Comparison of ENCODE assay signal across 19 cellular contexts in the genomic region with DNA sequence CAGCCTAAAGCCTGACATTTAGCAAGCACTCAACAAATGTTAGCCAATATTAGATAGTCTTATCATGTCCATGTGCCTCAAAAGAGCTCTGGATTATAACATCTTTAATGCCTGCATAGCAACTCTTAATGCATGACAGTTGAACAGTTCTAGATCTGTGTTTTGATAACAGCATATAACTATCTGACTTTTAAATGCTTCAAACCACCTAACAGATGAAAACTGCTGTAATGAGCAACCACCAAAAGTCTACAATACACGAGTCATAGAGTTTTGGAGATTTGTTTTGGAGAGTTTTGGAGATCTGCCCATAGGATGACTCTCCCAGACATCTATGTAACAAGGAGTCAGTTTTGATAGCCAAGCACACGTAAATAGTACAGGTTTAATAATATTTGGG.
A peak's percentile ranks its signal among the peaks of the same experiment; 100 is the strongest.
DNase-seq lines count a peak whose midpoint lies in the region; ATAC-seq and TF ChIP-seq lines count a peak whose summit lies in the region.
"Had no signal": no experiment of that assay in that cellular context is flagged by ENCODE, and none has a peak within 500 bp of the region (broad histone marks: within the 10 kb centered on the region; RNA-seq: fewer than 3 reads in every experiment).

No MANE protein-coding gene starts in this region.

- H3K27ac ChIP-seq in AG04450 (ENCODE audit: low read depth, low read length) (no peak overlapping the region), IMR-90 (ENCODE audit: insufficient read depth, low read length) (no peak overlapping the region), brain microvascular endothelial cell (no peak overlapping the region), ascending aorta (peak overlapping the region in 1 of 2 donors; percentile 18), body of pancreas (no peak overlapping the region)
- H3K27ac ChIP-seq: pancreas had no signal

- intact Hi-C loops in IMR-90 (cut with micrococcal nuclease) = loop anchor here (5.0 kb wide), 1 partner anchor 227 kb away; the partner anchor contains the start of gene TWIST1
- intact Hi-C loops in ascending aorta (cut with DNase I) = no loop called here
- intact Hi-C loops in body of pancreas (cut with DNase I) = no loop called here

- no peaks in the 10 kb centered on the region for H3K27me3 Mint-ChIP-seq in activated T-cell treated with anti-CD3 and anti-CD28 coated beads, Interleukin-2, amount 50 U/mL, for 24 hours
- H3K27me3 Mint-ChIP-seq: activated CD4-positive, alpha-beta T cell treated with anti-CD3 and anti-CD28 coated beads, Interleukin-2, amount 10 ng/mL, durations not matched to agents 24 days and 14 days; B cell had no signal

- BruUV-seq in IMR-90 (replicated peaks; lab: Mats Ljungman, UMichigan) = no TSS peak

- H3K4me2 ChIP-seq in IMR-90 (ENCODE audit: low read depth, low read length) = no peak overlapping the region

- H2AK5ac ChIP-seq in IMR-90 (ENCODE audit: low read depth, low read length) = no peak overlapping the region

- no peak overlapping the region for H3K4me3 Mint-ChIP-seq in activated T-cell treated with anti-CD3 and anti-CD28 coated beads, Interleukin-2, amount 50 U/mL, for 24 hours
- H3K4me3 Mint-ChIP-seq: activated CD4-positive, alpha-beta T cell treated with anti-CD3 and anti-CD28 coated beads, Interleukin-2, amount 10 ng/mL, durations not matched to agents 24 days and 14 days; B cell; T-helper 2 cell treated with Interferon-gamma antibody and Interleukin-4, amounts not matched to agents 5 μg/mL and 100 μg/mL, for 36 hours had no signal

- H3K4me1 ChIP-seq in IMR-90 (ENCODE audit: control insufficient read depth, insufficient read depth, low read length) = peaks cover 5% of the 10 kb centered on the region
- H3K4me1 ChIP-seq in ascending aorta = no peaks in the 10 kb centered on the region
- H3K4me1 ChIP-seq in body of pancreas = no peaks in the 10 kb centered on the region
- H3K4me1 ChIP-seq: pancreas had no signal

- no peak overlapping the region for H4K8ac ChIP-seq in IMR-90 (ENCODE audit: low read depth in 2 of 2, low read length in 2 of 2)

- no peak overlapping the region for H3K4ac ChIP-seq in IMR-90 (ENCODE audit: low read depth, low read length)

- H3K27me3 ChIP-seq in AG04450 (ENCODE audit: control insufficient read depth, insufficient read depth, low read length) (no peaks in the 10 kb centered on the region), IMR-90 (ENCODE audit: control insufficient read depth, insufficient read depth, low read length) (no peaks in the 10 kb centered on the region), brain microvascular endothelial cell (replicated peaks) (no peaks in the 10 kb centered on the region), ascending aorta (no peaks in the 10 kb centered on the region), body of pancreas (no peaks in the 10 kb centered on the region)
- H3K27me3 ChIP-seq: pancreas had no signal

- H2BK5ac ChIP-seq in IMR-90 (ENCODE audit: low read depth, low read length, poor library complexity, severe bottlenecking) = no peak overlapping the region

- TF ChIP-seq POLR2A in IMR-90 (IDR thresholded peaks at IDR 0.05; ENCODE audit: low read depth, low read length) (no peak), body of pancreas (IDR thresholded peaks at IDR 0.05) (no peak)

- dilution Hi-C loops in IMR-90 (cut with HindIII; ENCODE audit: low sequenced_read_pairs, unreplicated experiment) = no loop called here

- H2BK15ac ChIP-seq in IMR-90 (ENCODE audit: low read depth, low read length) = no peak overlapping the region

- H3K9me3 ChIP-seq in AG04450 (ENCODE audit: control insufficient read depth, insufficient read depth, low read length) (no peaks in the 10 kb centered on the region), IMR-90 (ENCODE audit: control insufficient read depth, insufficient read depth, low read length) (no peaks in the 10 kb centered on the region), ascending aorta (no peaks in the 10 kb centered on the region), body of pancreas (no peaks in the 10 kb centered on the region)
- H3K9me3 ChIP-seq: pancreas had no signal

- no CpG with 5 or more reads among the region's 2 CpGs for WGBS in IMR-90 (ENCODE audit: extremely low coverage in 2 of 2, insufficient read length in 1 of 2), 2 experiments
- 23 to 36% methylated on average over 2 of the region's 2 CpGs for WGBS in body of pancreas, 2 donors

- ATAC-seq in IMR-90 (ENCODE audit: low read depth) = peak; percentile 64
- ATAC-seq in body of pancreas = no peak
- ATAC-seq: pancreas had no signal

- no peak overlapping the region for H3K27ac Mint-ChIP-seq in activated T-cell treated with anti-CD3 and anti-CD28 coated beads, Interleukin-2, amount 50 U/mL, for 24 hours
- H3K27ac Mint-ChIP-seq: activated CD4-positive, alpha-beta T cell treated with anti-CD3 and anti-CD28 coated beads, Interleukin-2, amount 10 ng/mL, durations not matched to agents 24 days and 14 days; B cell; T-helper 2 cell treated with Interferon-gamma antibody and Interleukin-4, amounts not matched to agents 5 μg/mL and 100 μg/mL, for 36 hours had no signal

- no peak overlapping the region for H3K14ac ChIP-seq in IMR-90 (replicated peaks; ENCODE audit: low read depth, low read length)

- no peak overlapping the region for H4K91ac ChIP-seq in IMR-90 (ENCODE audit: insufficient read depth, low read depth, low read length)

- no peaks in the 10 kb centered on the region for H3K4me1 Mint-ChIP-seq in activated T-cell treated with anti-CD3 and anti-CD28 coated beads, Interleukin-2, amount 50 U/mL, for 24 hours (ENCODE audit: low read depth)
- H3K4me1 Mint-ChIP-seq: activated CD4-positive, alpha-beta T cell treated with anti-CD3 and anti-CD28 coated beads, Interleukin-2, amount 10 ng/mL, durations not matched to agents 24 days and 14 days; B cell had no signal

- no peak overlapping the region for H2AFZ ChIP-seq in IMR-90 (replicated peaks; ENCODE audit: low read length, poor library complexity)

- H3K56ac ChIP-seq in IMR-90 (ENCODE audit: extremely low read depth, insufficient read depth, low read length) = no peak overlapping the region

- H3K9me3 Mint-ChIP-seq in activated T-cell treated with anti-CD3 and anti-CD28 coated beads, Interleukin-2, amount 50 U/mL, for 24 hours = peaks cover 2% of the 10 kb centered on the region
- H3K9me3 Mint-ChIP-seq: activated CD4-positive, alpha-beta T cell treated with anti-CD3 and anti-CD28 coated beads, Interleukin-2, amount 10 ng/mL, durations not matched to agents 24 days and 14 days had no signal

- no peak overlapping the region for H2BK20ac ChIP-seq in IMR-90 (ENCODE audit: low read depth, low read length)

- in situ Hi-C loops in IMR-90 (cut with MboI; ENCODE audit: low sequenced_read_pairs) = no loop called here
- in situ Hi-C loops in brain microvascular endothelial cell (cut with HindIII; ENCODE audit: low pct_ligation_motif_present, low sequenced_read_pairs) = no loop called here

- H3K23ac ChIP-seq in IMR-90 (ENCODE audit: low read depth, low read length) = no peak overlapping the region

- H4K20me1 ChIP-seq in IMR-90 (ENCODE audit: insufficient read depth, low read length) = no peaks in the 10 kb centered on the region

- TF ChIP-seq RAD21 in IMR-90 (IDR thresholded peaks at IDR 0.05; ENCODE audit: low read length) = no peak

- H2AK9ac ChIP-seq in IMR-90 (replicated peaks; ENCODE audit: low read depth, low read length, poor library complexity) = no peak overlapping the region

- CTCF ChIA-PET in AG04450 (lab: Charles Lee) = no interaction called here
- CTCF ChIA-PET in IMR-90 (lab: Yijun Ruan, JAX) = no interaction called here

- H3K36me3 ChIP-seq in IMR-90 (ENCODE audit: control insufficient read depth, insufficient read depth, low read length) = no peaks in the 10 kb centered on the region
- H3K36me3 ChIP-seq in brain microvascular endothelial cell (replicated peaks) = no peaks in the 10 kb centered on the region
- no peaks in the 10 kb centered on the region for H3K36me3 ChIP-seq in ascending aorta
- no peaks in the 10 kb centered on the region for H3K36me3 ChIP-seq in body of pancreas (replicated peaks in 1 of 2; ENCODE audit: insufficient read depth in 1 of 2, low read depth in 2 of 2)
- H3K36me3 ChIP-seq: pancreas had no signal

- H3K9ac ChIP-seq in IMR-90 (ENCODE audit: low read depth, low read length) = no peak overlapping the region

- H3K79me1 ChIP-seq in IMR-90 (ENCODE audit: low read depth in 1 of 2, low read length in 2 of 2) = no peaks in the 10 kb centered on the region

- H3K36me3 Mint-ChIP-seq in activated T-cell treated with anti-CD3 and anti-CD28 coated beads, Interleukin-2, amount 50 U/mL, for 24 hours (ENCODE audit: low read depth) = no peaks in the 10 kb centered on the region

- H4K5ac ChIP-seq in IMR-90 (ENCODE audit: low read depth, low read length) = no peak overlapping the region

- POLR2A ChIA-PET in AG04450 (lab: Yijun Ruan, JAX) (no interaction called here), IMR-90 (lab: Charles Lee; ENCODE audit: unreplicated experiment) (no interaction called here)

- H2BK120ac ChIP-seq in IMR-90 (ENCODE audit: low read depth, low read length) = no peak overlapping the region

- no peak overlapping the region for H3K4me3 ChIP-seq in AG04450 (ENCODE audit: low read depth, low read length)
- H3K4me3 ChIP-seq in IMR-90 (ENCODE audit: insufficient read depth, low read depth, low read length) = no peak overlapping the region
- H3K4me3 ChIP-seq in brain microvascular endothelial cell (ENCODE audit: low read depth, low read length) = no peak overlapping the region
- no peak overlapping the region for H3K4me3 ChIP-seq in ascending aorta
- H3K4me3 ChIP-seq in body of pancreas = no peak overlapping the region
- H3K4me3 ChIP-seq: pancreas had no signal

- H3K18ac ChIP-seq in IMR-90 (ENCODE audit: low read depth, low read length) = no peak overlapping the region

- peak; percentile 69 for DNase-seq in AG04450 (ENCODE audit: low read depth, low spot score)
- DNase-seq in IMR-90 = peak; percentile 90
- DNase-seq in brain microvascular endothelial cell = peak; percentile 84
- peak; percentile 90 for DNase-seq in iris pigment epithelial cell (ENCODE audit: low read depth)
- DNase-seq in ascending aorta (ENCODE audit: low spot score in 2 of 2) = no peak
- DNase-seq in body of pancreas = no peak
- DNase-seq in activated T-cell treated with anti-CD3 and anti-CD28 coated beads, Interleukin-2, amount 50 U/mL, for 24 hours = no peak
- no peak for DNase-seq in DMS53 treated with DMSO at 0.1 percent for 48 hours (lab: John Stamatoyannopoulos, UW; ENCODE audit: unreplicated experiment)
- DNase-seq: activated CD4-positive, alpha-beta T cell treated with anti-CD3 and anti-CD28 coated beads, Interleukin-2, amount 10 ng/mL, durations not matched to agents 24 days and 14 days; activated T-cell treated with anti-CD3 and anti-CD28 coated beads, Interleukin-2, amount 50 U/mL, for 48 hours; amygdala; effector CD4-positive, alpha-beta T cell; head of caudate nucleus; NCI-H1930; NCI-H526; pancreas; stimulated activated CD4-positive, alpha-beta T cell treated with anti-CD3 and anti-CD28 coated beads, Interleukin-12 subunit alpha, Interleukin-12 subunit beta, amount 100 ng/mL, for 4 hours had no signal

- TF ChIP-seq CTCF in AG04450 (IDR thresholded peaks at IDR 0.05; ENCODE audit: low read depth, low read length) (no peak), IMR-90 (conservative IDR thresholded peaks at IDR 0.05; ENCODE audit: low read depth, low read length) (no peak), brain microvascular endothelial cell (IDR thresholded peaks at IDR 0.05; ENCODE audit: low read depth, low read length, missing control alignments) (no peak), ascending aorta (IDR thresholded peaks at IDR 0.05) (no peak), body of pancreas (IDR thresholded peaks at IDR 0.05) (no peak)

- 0 out of 2 replicates have a peak, but pooled peaks cover 2% of the 10 kb centered on the region for H3K9me1 ChIP-seq in IMR-90 (ENCODE audit: insufficient read depth, low read length)

Comparison
In these comparisons a context has a peak if more than half of its experiments do, and no peak if none do; other contexts are left out.
1. DNase-seq: peak in AG04450 (single experiment), IMR-90 (single experiment), brain microvascular endothelial cell (single experiment) and iris pigment epithelial cell (single experiment); none in ascending aorta (0 of 2), body of pancreas (0 of 4), activated T-cell treated with anti-CD3 and anti-CD28 coated beads, Interleukin-2, amount 50 U/mL, for 24 hours (single experiment) and DMS53 treated with DMSO at 0.1 percent for 48 hours (single experiment).